In the genomic region with DNA sequence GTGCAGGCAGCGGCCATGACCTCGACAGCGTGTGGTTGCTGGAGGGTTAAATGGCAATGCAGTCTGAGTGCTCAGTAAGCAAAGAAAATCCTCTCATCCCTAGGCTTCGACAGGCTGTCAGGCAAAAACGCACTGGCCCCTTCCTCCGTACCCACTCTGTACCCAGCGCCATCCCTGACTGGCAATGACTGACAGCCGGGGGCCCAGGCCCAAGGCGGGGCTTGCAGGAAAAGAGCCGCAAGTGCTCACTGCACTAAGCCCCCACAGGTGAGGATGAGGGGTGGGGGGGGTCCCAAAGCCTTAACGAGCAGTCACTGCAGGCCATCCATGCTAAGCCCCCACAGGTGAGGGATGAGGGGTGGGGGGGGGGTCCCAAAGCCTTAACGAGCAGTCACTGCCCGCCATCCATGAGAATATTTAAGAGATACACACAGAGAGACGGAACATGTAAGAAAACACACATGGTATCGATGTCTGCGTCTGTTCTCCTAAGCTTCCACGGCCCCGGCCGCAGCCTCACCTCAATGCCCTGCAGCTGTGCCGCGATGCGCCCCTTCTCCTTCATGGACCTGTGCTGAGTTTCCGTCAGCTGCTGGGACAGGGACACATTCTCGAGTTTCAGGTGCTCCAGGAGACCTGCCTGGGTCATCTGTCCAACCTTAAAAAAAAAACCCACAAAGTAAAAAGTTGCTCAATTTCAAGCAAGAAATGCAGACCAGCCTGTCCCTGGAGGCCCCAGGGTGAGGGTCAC, we compare ENCODE assay signal across 31 cellular contexts.
"Had no signal": no experiment of that assay in that cellular context is flagged by ENCODE, and none has a peak within 500 bp of the region (broad histone marks: within the 10 kb centered on the region; RNA-seq: fewer than 3 reads in every experiment).

No MANE protein-coding gene starts in this region.

- H3K9me3 ChIP-seq: neutrophil, ovary, psoas muscle, right lobe of liver, sigmoid colon, suprapubic skin, testis, tibial artery, transverse colon, upper lobe of right lung, uterus had no signal

- ATAC-seq: naive thymus-derived CD8-positive, alpha-beta T cell; natural killer cell treated with Interleukin-12 subunit alpha and Interleukin-12 subunit beta and Interleukin-15 and Interleukin-18, amount 100 ng/mL, for 72 hours; psoas muscle; right cardiac atrium; right lobe of liver; stimulated activated effector memory CD8-positive, alpha-beta T cell treated with anti-CD3 and anti-CD28 coated beads, Interleukin-12 subunit alpha, Interleukin-12 subunit beta, amount 100 ng/mL, for 72 hours; stimulated activated naive CD8-positive, alpha-beta T cell treated with anti-CD3 and anti-CD28 coated beads, Interleukin-15, amount 100 ng/mL, for 72 hours; stimulated activated naive CD8-positive, alpha-beta T cell treated with anti-CD3 and anti-CD28 coated beads, Interleukin-15, Interleukin-2, amounts not matched to agents 100 U/mL and 50 U/mL, for 24 hours; upper lobe of right lung had no signal

- H3K4me3 ChIP-seq: ovary, psoas muscle, right lobe of liver, sigmoid colon, suprapubic skin, testis, tibial artery, transverse colon, upper lobe of right lung, uterus had no signal

- DNase-seq: naive thymus-derived CD8-positive, alpha-beta T cell; nephron progenitor cell; nucleus accumbens; ovary; posterior cingulate gyrus; psoas muscle; right lobe of liver; sigmoid colon; small intestine; stimulated activated CD4-positive, alpha-beta T cell treated with anti-CD3 and anti-CD28 coated beads, Interleukin-15, amount 100 ng/mL, for 24 hours; stimulated activated CD4-positive, alpha-beta T cell treated with anti-CD3 and anti-CD28 coated beads, Interleukin-2, amount 100 ng/mL, for 24 hours; stimulated activated CD4-positive, alpha-beta T cell treated with anti-CD3 and anti-CD28 coated beads, Interleukin-2, amount 100 ng/mL, for 48 hours; stimulated activated CD4-positive, alpha-beta T cell treated with anti-CD3 and anti-CD28 coated beads, Interleukin-4, amount 100 ng/mL, for 24 hours; stimulated activated naive CD4-positive, alpha-beta T cell; stimulated activated naive CD8-positive, alpha-beta T cell treated with anti-CD3 and anti-CD28 coated beads, Interleukin-15, amount 100 ng/mL, for 72 hours; stimulated activated naive CD8-positive, alpha-beta T cell treated with anti-CD3 and anti-CD28 coated beads, Interleukin-15, Interleukin-2, amounts not matched to agents 100 U/mL and 50 U/mL, for 24 hours; substantia nigra; testis; tibial artery; transverse colon; upper lobe of right lung; uterus had no signal

- H3K4me1 Mint-ChIP-seq: nephron progenitor cell; neural crest cell; stimulated activated effector memory CD8-positive, alpha-beta T cell treated with anti-CD3 and anti-CD28 coated beads, Interleukin-12 subunit alpha, Interleukin-12 subunit beta, amount 100 ng/mL, for 72 hours; stimulated activated naive CD8-positive, alpha-beta T cell treated with anti-CD3 and anti-CD28 coated beads, Interleukin-15, amount 100 ng/mL, for 72 hours had no signal

- H3K27ac ChIP-seq: neutrophil, ovary, parathyroid adenoma, psoas muscle, right lobe of liver, sigmoid colon, suprapubic skin, testis, tibial artery, transverse colon, upper lobe of right lung, uterus had no signal

- H3K27me3 ChIP-seq: neutrophil, ovary, right lobe of liver, sigmoid colon, suprapubic skin, testis, tibial artery, transverse colon, upper lobe of right lung, uterus had no signal

- H2AFZ ChIP-seq: parathyroid adenoma had no signal

- H3K36me3 ChIP-seq: ovary, uterus had no signal

- H3K27ac Mint-ChIP-seq: naive thymus-derived CD8-positive, alpha-beta T cell; natural killer cell treated with Interleukin-12 subunit alpha and Interleukin-12 subunit beta and Interleukin-15 and Interleukin-18, amount 100 ng/mL, for 72 hours; nephron progenitor cell; progenitor cell of endocrine pancreas; stimulated activated effector memory CD8-positive, alpha-beta T cell treated with anti-CD3 and anti-CD28 coated beads, Interleukin-12 subunit alpha, Interleukin-12 subunit beta, amount 100 ng/mL, for 72 hours; type B pancreatic cell had no signal

- H3K4me1 ChIP-seq: parathyroid adenoma, psoas muscle, right lobe of liver, sigmoid colon, suprapubic skin, testis, tibial artery, transverse colon, upper lobe of right lung, uterus had no signal

- H3K4me3 Mint-ChIP-seq: naive thymus-derived CD8-positive, alpha-beta T cell; natural killer cell treated with Interleukin-12 subunit alpha and Interleukin-12 subunit beta and Interleukin-15 and Interleukin-18, amount 100 ng/mL, for 72 hours; nephron progenitor cell; neural crest cell; stimulated activated effector memory CD8-positive, alpha-beta T cell treated with anti-CD3 and anti-CD28 coated beads, Interleukin-12 subunit alpha, Interleukin-12 subunit beta, amount 100 ng/mL, for 72 hours; stimulated activated naive CD8-positive, alpha-beta T cell treated with anti-CD3 and anti-CD28 coated beads, Interleukin-15, amount 100 ng/mL, for 72 hours; type B pancreatic cell had no signal

- H3K9me3 Mint-ChIP-seq: naive thymus-derived CD8-positive, alpha-beta T cell; natural killer cell treated with Interleukin-12 subunit alpha and Interleukin-12 subunit beta and Interleukin-15 and Interleukin-18, amount 100 ng/mL, for 72 hours; neural crest cell; stimulated activated effector memory CD8-positive, alpha-beta T cell treated with anti-CD3 and anti-CD28 coated beads, Interleukin-12 subunit alpha, Interleukin-12 subunit beta, amount 100 ng/mL, for 72 hours; stimulated activated naive CD8-positive, alpha-beta T cell treated with anti-CD3 and anti-CD28 coated beads, Interleukin-15, amount 100 ng/mL, for 72 hours; type B pancreatic cell had no signal

- H3K27me3 Mint-ChIP-seq: naive thymus-derived CD8-positive, alpha-beta T cell; natural killer cell treated with Interleukin-12 subunit alpha and Interleukin-12 subunit beta and Interleukin-15 and Interleukin-18, amount 100 ng/mL, for 72 hours; progenitor cell of endocrine pancreas; stimulated activated naive CD8-positive, alpha-beta T cell treated with anti-CD3 and anti-CD28 coated beads, Interleukin-15, amount 100 ng/mL, for 72 hours; type B pancreatic cell had no signal
